Comparison of ENCODE assay signal across 9 cellular contexts in genomic region chr12:6768385-6769002, GRCh38. TPM values are rescaled to one million over a fixed set of nuclear protein-coding genes. Genes with fewer than 3 reads are reported as not detected.
DNase-seq lines count a peak whose midpoint lies in the region; ATAC-seq and TF ChIP-seq lines count a peak whose summit lies in the region.
"Had no signal": no experiment of that assay in that cellular context is flagged by ENCODE, and none has a peak within 500 bp of the region (broad histone marks: within the 10 kb centered on the region; RNA-seq: fewer than 3 reads in every experiment).

No MANE protein-coding gene starts in this region.

- H3K27me3 ChIP-seq in SJSA1 (replicated peaks): no peaks in the 10 kb centered on the region

- H3K9ac ChIP-seq in ES-I3 (ENCODE audit: low read depth, low read length): peak overlapping the region; percentile 83

- ATAC-seq in HG02610 (IDR thresholded peaks at IDR 0.05; ENCODE audit: unreplicated experiment) (no peak), HG03469 (IDR thresholded peaks at IDR 0.05; ENCODE audit: unreplicated experiment) (no peak)

- no peak for TF ChIP-seq CTCF in fibroblast of pulmonary artery (IDR thresholded peaks at IDR 0.05; ENCODE audit: low read length, missing control alignments)
- TF ChIP-seq CTCF in retinal pigment epithelial cell (conservative IDR thresholded peaks at IDR 0.05; ENCODE audit: low read depth, low read length): no peak

- H3K9me3 ChIP-seq in ES-I3 (ENCODE audit: control insufficient read depth, insufficient read depth, low read length): no peaks in the 10 kb centered on the region
- H3K9me3 ChIP-seq in SJSA1 (replicated peaks): no peaks in the 10 kb centered on the region

- H3K4me1 ChIP-seq in ES-I3 (ENCODE audit: insufficient read depth, low read length) (peaks cover 28% of the 10 kb centered on the region), SJSA1 (replicated peaks) (peaks cover 40% of the 10 kb centered on the region)

- H3K4me3 ChIP-seq in SJSA1: peak overlapping the region; percentile 87
- peak overlapping the region; percentile 91 for H3K4me3 ChIP-seq in fibroblast of pulmonary artery (replicated peaks; ENCODE audit: low read depth, low read length)
- peak overlapping the region; percentile 88 for H3K4me3 ChIP-seq in retinal pigment epithelial cell (ENCODE audit: low read length)

- H3K27ac ChIP-seq in SJSA1: no peak overlapping the region

- H3K36me3 ChIP-seq in ES-I3 (ENCODE audit: insufficient read depth, low read length): no peaks in the 10 kb centered on the region
- H3K36me3 ChIP-seq in SJSA1: peaks cover 35% of the 10 kb centered on the region

- DNase-seq in SJSA1 (ENCODE audit: low read depth in 1 of 2, low spot score in 2 of 2): no peak
- DNase-seq in fibroblast of pulmonary artery (ENCODE audit: low read depth): no peak
- DNase-seq in retinal pigment epithelial cell (ENCODE audit: low read depth): no peak
- no peak for DNase-seq in NOMO-1 treated with DMSO at 0.1 percent for 48 hours (lab: John Stamatoyannopoulos, UW; ENCODE audit: unreplicated experiment)
- DNase-seq in stimulated activated CD4-positive, alpha-beta T cell treated with anti-CD3 and anti-CD28 coated beads, Interleukin-15, amount 100 ng/mL, for 24 hours: no peak
- DNase-seq: activated effector memory CD4-positive, alpha-beta T cell treated with anti-CD3 and anti-CD28 coated beads, Interleukin-2, amount 50 U/mL, for 16 hours had no signal

RNA-seq across cellular contexts. Expression of gene PTMS, which starts 2.3 kb away (rescaled TPM):
- total RNA-seq in SJSA1 (2014; rRNA removed; shearing (Covaris generic)): 243 and 442 TPM in 2 replicates

RNA-seq across cellular contexts. Expression of gene LAG3, which starts 3.8 kb away (rescaled TPM):
- total RNA-seq in SJSA1 (2014; rRNA removed; shearing (Covaris generic)): 0.13 and 0.47 TPM in 2 replicates

RNA-seq across cellular contexts. Expression of gene MLF2, which starts 15.6 kb away (rescaled TPM):
- total RNA-seq in SJSA1 (2014; rRNA removed; shearing (Covaris generic)): 171 and 243 TPM in 2 replicates

RNA-seq across cellular contexts. Expression of gene CD4, which starts 20.8 kb away (rescaled TPM):
- total RNA-seq in SJSA1 (2014; rRNA removed; shearing (Covaris generic)): not detected in 2 replicates

RNA-seq across cellular contexts. Expression of gene COPS7A, which starts 44.6 kb away (rescaled TPM):
- 80.2 and 82.4 TPM in 2 replicates for total RNA-seq in SJSA1 (2014; rRNA removed; shearing (Covaris generic))
